21 cellular contexts compared by ENCODE assay signal in the genomic region with DNA sequence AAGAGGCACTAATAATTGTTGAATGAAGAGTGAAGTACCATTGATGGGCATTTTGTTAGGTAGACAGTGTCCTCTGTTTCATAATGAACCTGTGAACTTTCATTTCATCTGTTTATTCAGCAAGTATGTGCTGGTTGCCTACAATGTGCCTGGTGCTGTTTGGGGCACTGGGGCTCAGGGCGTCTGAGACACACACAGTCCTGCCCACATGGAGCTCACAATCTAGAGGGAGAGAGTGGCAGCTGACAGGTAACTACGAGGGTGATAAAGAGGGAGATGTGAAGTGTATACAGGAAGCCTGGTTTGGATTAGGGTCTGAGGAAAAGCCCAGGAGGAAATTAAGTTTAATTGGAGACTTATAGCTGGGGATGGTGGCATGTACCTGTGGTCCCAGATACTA. TPM values are rescaled to one million over a fixed set of nuclear protein-coding genes. Genes with fewer than 3 reads are reported as not detected.
DNase-seq lines count a peak whose midpoint lies in the region; ATAC-seq and TF ChIP-seq lines count a peak whose summit lies in the region.
"Had no signal": no experiment of that assay in that cellular context is flagged by ENCODE, and none has a peak within 500 bp of the region (broad histone marks: within the 10 kb centered on the region; RNA-seq: fewer than 3 reads in every experiment).

No MANE protein-coding gene starts in this region.

- peaks cover 0 to 15% of the 10 kb centered on the region in 2 experiments; a peak in 2 of 4 replicates for H3K79me1 ChIP-seq in IMR-90 (ENCODE audit: low read depth in 1 of 2, low read length in 2 of 2)

- no peak overlapping the region for H2AK9ac ChIP-seq in IMR-90 (replicated peaks; ENCODE audit: low read depth, low read length, poor library complexity)

- H2BK120ac ChIP-seq in IMR-90 (ENCODE audit: low read depth, low read length) = peak overlapping the region; percentile 20; the same call in 1 of the 2 replicates

- no peak overlapping the region for H2BK5ac ChIP-seq in IMR-90 (ENCODE audit: low read depth, low read length, poor library complexity, severe bottlenecking)

- no peak overlapping the region for H3K18ac ChIP-seq in IMR-90 (ENCODE audit: low read depth, low read length)

- no peak overlapping the region for H4K5ac ChIP-seq in IMR-90 (ENCODE audit: low read depth, low read length)

- peak overlapping the region; percentile 10; the same call in 1 of the 2 replicates for H2AK5ac ChIP-seq in IMR-90 (ENCODE audit: low read depth, low read length)

- H3K4me2 ChIP-seq in IMR-90 (ENCODE audit: low read depth, low read length) = no peak overlapping the region
- H3K4me2 ChIP-seq: BLaER1 had no signal

- BruUV-seq in IMR-90 (replicated peaks; lab: Mats Ljungman, UMichigan) = no TSS peak

- H2BK20ac ChIP-seq in IMR-90 (ENCODE audit: low read depth, low read length) = no peak overlapping the region

- no peaks in the 10 kb centered on the region for H3K36me3 ChIP-seq in IMR-90 (ENCODE audit: control insufficient read depth, insufficient read depth, low read length)
- no peaks in the 10 kb centered on the region for H3K36me3 ChIP-seq in SJSA1
- no peaks in the 10 kb centered on the region for H3K36me3 ChIP-seq in spleen
- no peaks in the 10 kb centered on the region for H3K36me3 ChIP-seq in sigmoid colon
- H3K36me3 ChIP-seq in transverse colon = no peaks in the 10 kb centered on the region
- H3K36me3 ChIP-seq: BLaER1 had no signal

- POLR2A ChIA-PET in IMR-90 (lab: Charles Lee; ENCODE audit: unreplicated experiment) = interaction anchor here (0.6 kb wide), 2 partner anchors 15 to 20 kb away, joined by 5 to 8 read pairs; no protein-coding TSS in a partner anchor

- no peak overlapping the region for H3K56ac ChIP-seq in IMR-90 (ENCODE audit: extremely low read depth, insufficient read depth, low read length)

- in situ Hi-C loops in IMR-90 (cut with MboI; ENCODE audit: low sequenced_read_pairs) (no loop called here), transverse colon (cut with MboI; ENCODE audit: low pct_ligation_motif_present in 1 of 4, low pct_unique_long_range_greater_than_20kb in 1 of 4, low sequenced_read_pairs in 3 of 4) (no loop called here)

- no peak for TF ChIP-seq CTCF in IMR-90 (conservative IDR thresholded peaks at IDR 0.05; ENCODE audit: low read depth, low read length)
- TF ChIP-seq CTCF in spleen (IDR thresholded peaks at IDR 0.05 in 8 of 11, conservative IDR thresholded peaks at IDR 0.05 in 3 of 11) = no peak
- no peak for TF ChIP-seq CTCF in sigmoid colon (IDR thresholded peaks at IDR 0.05)
- no peak for TF ChIP-seq CTCF in transverse colon (IDR thresholded peaks at IDR 0.05)

- CTCF ChIA-PET in IMR-90 (lab: Yijun Ruan, JAX) = no interaction called here

- no peak for ATAC-seq in IMR-90 (ENCODE audit: low read depth)
- peak; percentile 30 for ATAC-seq in left lobe of liver
- no peak for ATAC-seq in HG03025 (IDR thresholded peaks at IDR 0.05; ENCODE audit: low FRiP score, unreplicated experiment)
- ATAC-seq: GM12878, PC-3 had no signal

- H4K8ac ChIP-seq in IMR-90 (ENCODE audit: low read depth in 2 of 2, low read length in 2 of 2) = no peak overlapping the region

- H3K9me3 ChIP-seq in IMR-90 (ENCODE audit: control insufficient read depth, insufficient read depth, low read length) (no peaks in the 10 kb centered on the region), SJSA1 (replicated peaks) (no peaks in the 10 kb centered on the region), spleen (no peaks in the 10 kb centered on the region), sigmoid colon (no peaks in the 10 kb centered on the region), transverse colon (no peaks in the 10 kb centered on the region)
- H3K9me3 ChIP-seq: BLaER1 had no signal

- H3K27me3 ChIP-seq in IMR-90 (ENCODE audit: control insufficient read depth, insufficient read depth, low read length) = no peaks in the 10 kb centered on the region
- H3K27me3 ChIP-seq in SJSA1 (replicated peaks) = no peaks in the 10 kb centered on the region
- H3K27me3 ChIP-seq in spleen (replicated peaks in 1 of 7) = no peaks in the 10 kb centered on the region
- H3K27me3 ChIP-seq in sigmoid colon = no peaks in the 10 kb centered on the region
- no peaks in the 10 kb centered on the region for H3K27me3 ChIP-seq in transverse colon
- H3K27me3 ChIP-seq: BLaER1 had no signal

- H4K91ac ChIP-seq in IMR-90 (ENCODE audit: insufficient read depth, low read depth, low read length) = no peak overlapping the region

- no peak overlapping the region for H3K4ac ChIP-seq in IMR-90 (ENCODE audit: low read depth, low read length)

- H3K9me1 ChIP-seq in IMR-90 (ENCODE audit: insufficient read depth, low read length) = peaks cover 16% of the 10 kb centered on the region

- intact Hi-C loops in IMR-90 (cut with micrococcal nuclease) (no loop called here), spleen (cut with DNase I; ENCODE audit: low total_unique reads) (no loop called here), sigmoid colon (cut with DNase I) (loop anchor here (5.0 kb wide), 1 partner anchor 38 kb away; no protein-coding TSS in a partner anchor), transverse colon (cut with DNase I; ENCODE audit: low total_unique reads) (loop anchor here (5.0 kb wide), 1 partner anchor 582 kb away; no protein-coding TSS in a partner anchor)

- no peak overlapping the region for H3K4me3 ChIP-seq in IMR-90 (ENCODE audit: insufficient read depth, low read depth, low read length)
- no peak overlapping the region for H3K4me3 ChIP-seq in SJSA1
- H3K4me3 ChIP-seq in spleen = no peak overlapping the region
- H3K4me3 ChIP-seq in sigmoid colon = no peak overlapping the region
- H3K4me3 ChIP-seq in transverse colon = no peak overlapping the region
- H3K4me3 ChIP-seq: BLaER1, GM12878 had no signal

- no peak overlapping the region for H3K23ac ChIP-seq in IMR-90 (ENCODE audit: low read depth, low read length)

- no peak for DNase-seq in IMR-90
- no peak for DNase-seq in SJSA1 (ENCODE audit: low read depth in 1 of 2, low spot score in 2 of 2)
- no peak for DNase-seq in left lobe of liver (ENCODE audit: low spot score)
- DNase-seq in spleen = no peak
- DNase-seq in sigmoid colon = no peak
- DNase-seq in transverse colon = no peak
- DNase-seq: CD4-positive, alpha-beta memory T cell; COR-L47; GOT3; HCEC 1CT; Karpas-422; NCI-H1092; NCI-H1417 treated with DMSO at 0.1 percent for 48 hours; NCI-H187; NCI-H524; NCI-H748 treated with DMSO at 0.1 percent for 48 hours; PC-3; Right ventricle myocardium superior had no signal

- TF ChIP-seq POLR2A in IMR-90 (IDR thresholded peaks at IDR 0.05; ENCODE audit: low read depth, low read length) = no peak
- no peak for TF ChIP-seq POLR2A in spleen (IDR thresholded peaks at IDR 0.05)
- no peak for TF ChIP-seq POLR2A in sigmoid colon (IDR thresholded peaks at IDR 0.05)
- TF ChIP-seq POLR2A in transverse colon (IDR thresholded peaks at IDR 0.05) = no peak

- H3K4me1 ChIP-seq in IMR-90 (ENCODE audit: control insufficient read depth, insufficient read depth, low read length) = peaks cover 3% of the 10 kb centered on the region
- peaks cover 55% of the 10 kb centered on the region for H3K4me1 ChIP-seq in SJSA1 (replicated peaks)
- peaks cover 0 to 62% (median 24%) of the 10 kb centered on the region in 6 donors for H3K4me1 ChIP-seq in spleen
- no peaks in the 10 kb centered on the region for H3K4me1 ChIP-seq in sigmoid colon
- H3K4me1 ChIP-seq in transverse colon = peaks cover 3 to 4% (median 3%) of the 10 kb centered on the region in 4 donors

- 75% methylated on average over 2 of the region's 2 CpGs; no CpG with 5 or more reads in 1 of the 2 experiments for WGBS in IMR-90 (ENCODE audit: extremely low coverage in 2 of 2, insufficient read length in 1 of 2), 2 experiments
- WGBS in spleen, 5 donors = 57 to 77% (median 69%) methylated on average over 2 of the region's 2 CpGs
- 70 to 78% methylated on average over 2 of the region's 2 CpGs for WGBS in sigmoid colon, 2 donors
- WGBS in transverse colon (ENCODE audit: low coverage in 1 of 2), 2 donors = 25 to 75% methylated on average over 2 of the region's 2 CpGs

- H3K9ac ChIP-seq in IMR-90 (ENCODE audit: low read depth, low read length) = no peak overlapping the region

- H3K27ac ChIP-seq in IMR-90 (ENCODE audit: insufficient read depth, low read length) (no peak overlapping the region), SJSA1 (peak overlapping the region; percentile 68), spleen (peak overlapping the region in 5 of 8 donors; percentile 81 to 90 (median 88)), sigmoid colon (no peak overlapping the region), transverse colon (no peak overlapping the region)
- H3K27ac ChIP-seq: BLaER1 had no signal

- no peak overlapping the region for H2AFZ ChIP-seq in IMR-90 (replicated peaks; ENCODE audit: low read length, poor library complexity)

- dilution Hi-C loops in IMR-90 (cut with HindIII; ENCODE audit: low sequenced_read_pairs, unreplicated experiment) = no loop called here

- no peaks in the 10 kb centered on the region for H4K20me1 ChIP-seq in IMR-90 (ENCODE audit: insufficient read depth, low read length)
- H4K20me1 ChIP-seq: BLaER1 had no signal

- no peak for TF ChIP-seq EP300 in sigmoid colon (IDR thresholded peaks at IDR 0.05)
- TF ChIP-seq EP300 in transverse colon (IDR thresholded peaks at IDR 0.05; ENCODE audit: low read depth) = no peak

- H3K14ac ChIP-seq in IMR-90 (replicated peaks; ENCODE audit: low read depth, low read length) = no peak overlapping the region

- TF ChIP-seq RAD21 in IMR-90 (IDR thresholded peaks at IDR 0.05; ENCODE audit: low read length) = no peak

- H2BK15ac ChIP-seq in IMR-90 (ENCODE audit: low read depth, low read length) = 0 out of 3 replicates have a peak overlapping the region, but pooled peaks have one; percentile 7

RNA-seq across cellular contexts. Expression of a gene that starts 28.5 kb away (rescaled TPM):
- total RNA-seq in IMR-90 (2012; rRNA removed) (30.3 and 30.5 TPM in 2 replicates), left lobe of liver (63.7 TPM), spleen (100 to 1,000 TPM; 123 to 360 (median 261) TPM), sigmoid colon (10 to 100 TPM; 26.5 to 74.8 (median 43.7) TPM), transverse colon (100 to 1,000 TPM in 1 of 4 donors, 10 to 100 TPM in 3; 68.8 to 104 (median 96.4) TPM)
- polyA plus RNA-seq in IMR-90 (2012; rRNA removed) (80.4 and 101 TPM in 2 replicates), spleen (10 to 100 TPM in 1 of 3 donors, 1 to 10 TPM in 2; 6.1 to 45.7 (median 6.8) TPM), sigmoid colon (10 to 100 TPM in 2 of 3 donors, 1 to 10 TPM in 1; 5.4 to 39.4 (median 13.9) TPM)
- polyA plus RNA-seq in IMR-90 (2012; cell fraction: cytosol; rRNA removed) = 41.4 and 74.0 TPM in 2 replicates
- 81.4 and 121 TPM in 2 replicates for polyA plus RNA-seq in IMR-90 (2012; cell fraction: nucleus; rRNA removed; ENCODE audit: low replicate concordance)
- 65.0 and 87.8 TPM in 2 replicates for total RNA-seq in SJSA1 (2014; rRNA removed; shearing (Covaris generic))

RNA-seq across cellular contexts. Expression of a gene that starts 29.9 kb away (rescaled TPM):
- total RNA-seq in IMR-90 (2012; rRNA removed) (7,310 and 7,583 TPM in 2 replicates), left lobe of liver (660 TPM), spleen (1,000 to 10,000 TPM; 1,801 to 2,829 (median 2,025) TPM), sigmoid colon (1,000 to 10,000 TPM; 3,111 to 5,491 (median 5,342) TPM), transverse colon (1,000 to 10,000 TPM; 1,179 to 2,387 (median 1,878) TPM)
- polyA plus RNA-seq in IMR-90 (2012; rRNA removed) (6,296 and 6,747 TPM in 2 replicates), spleen (1,000 to 10,000 TPM; 5,417 to 8,400 (median 8,329) TPM), sigmoid colon (1,000 to 10,000 TPM; 3,769 to 7,878 (median 4,593) TPM)
- polyA plus RNA-seq in IMR-90 (2012; cell fraction: cytosol; rRNA removed) = 5,609 and 17,745 TPM in 2 replicates
- 873 and 3,349 TPM in 2 replicates for polyA plus RNA-seq in IMR-90 (2012; cell fraction: nucleus; rRNA removed; ENCODE audit: low replicate concordance)
- total RNA-seq in SJSA1 (2014; rRNA removed; shearing (Covaris generic)) = 2,445 and 3,427 TPM in 2 replicates

Comparison
In these comparisons a context has a peak if more than half of its experiments do, and no peak if none do; other contexts are left out.
1. H3K27ac ChIP-seq: peak in SJSA1 (single experiment) and spleen (5 of 8); none in IMR-90 (single experiment), sigmoid colon (0 of 4) and transverse colon (0 of 4).
2. intact Hi-C loops: an anchor here in sigmoid colon (5.0 kb wide) and transverse colon (5.0 kb wide); none called in IMR-90 and spleen.